13 cellular contexts compared by ENCODE assay signal in the genomic region with DNA sequence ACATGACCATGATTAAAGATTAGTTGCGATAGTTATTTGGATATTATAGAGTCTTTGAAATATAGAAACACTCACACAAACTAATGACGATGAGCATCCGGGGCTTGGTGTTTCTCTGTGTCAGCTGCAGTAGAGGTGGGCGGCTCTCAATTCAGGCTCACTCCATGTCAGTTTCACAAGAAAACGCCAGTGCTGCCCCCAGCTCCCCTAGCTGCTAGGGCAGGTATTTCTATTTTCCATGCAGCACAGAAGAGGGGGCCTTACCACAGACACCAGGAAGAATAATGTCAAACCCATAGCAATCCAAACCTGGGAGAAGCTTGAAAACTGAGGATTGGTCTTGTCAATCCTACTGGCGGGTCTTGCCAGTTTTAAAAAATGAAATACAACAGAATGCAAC.
DNase-seq lines count a peak whose midpoint lies in the region; TF ChIP-seq lines count a peak whose summit lies in the region.
"Had no signal": no experiment of that assay in that cellular context is flagged by ENCODE, and none has a peak within 500 bp of the region (broad histone marks: within the 10 kb centered on the region; RNA-seq: fewer than 3 reads in every experiment).

No MANE protein-coding gene starts in this region.

- H3K9me3 Mint-ChIP-seq in CD14-positive monocyte = peaks cover 0 to 9% (median 0%) of the 10 kb centered on the region in 7 donors
- H3K9me3 Mint-ChIP-seq: activated T-helper 17 cell treated with anti-CD3 and anti-CD28 coated beads, Interleukin-2, amount 50 U/mL, for 72 hours had no signal

- no peaks in the 10 kb centered on the region for H3K4me1 Mint-ChIP-seq in CD14-positive monocyte
- H3K4me1 Mint-ChIP-seq: activated T-helper 17 cell treated with anti-CD3 and anti-CD28 coated beads, Interleukin-2, amount 50 U/mL, for 72 hours; T-cell had no signal

- H3K27ac Mint-ChIP-seq in CD14-positive monocyte = no peak overlapping the region
- H3K27ac Mint-ChIP-seq: activated T-helper 17 cell treated with anti-CD3 and anti-CD28 coated beads, Interleukin-2, amount 50 U/mL, for 72 hours; T-cell had no signal

- H3K27ac ChIP-seq in GM23248 = no peak overlapping the region
- H3K27ac ChIP-seq: hepatocyte had no signal

- DNase-seq in GM23248 (peak; percentile 34), NCI-H69 (lab: John Stamatoyannopoulos, UW) (peak; percentile 56), fibroblast of mammary gland (ENCODE audit: low read depth) (no peak), retinal pigment epithelial cell (ENCODE audit: low read depth) (no peak), OCI-M2 (lab: John Stamatoyannopoulos, UW; ENCODE audit: unreplicated experiment) (no peak), HPDE6-E6E7 (ENCODE audit: extremely low spot score) (no peak), CD14-positive monocyte (ENCODE audit: low spot score) (no peak)
- DNase-seq: activated CD4-positive, alpha-beta T cell treated with anti-CD3 and anti-CD28 coated beads for 1 hour; COR-L47; T-cell had no signal

- no peak overlapping the region for H3K9ac ChIP-seq in GM23248

- H3K4me3 ChIP-seq in GM23248 (no peak overlapping the region), fibroblast of mammary gland (ENCODE audit: control insufficient read depth, low read depth, low read length) (no peak overlapping the region), retinal pigment epithelial cell (ENCODE audit: low read length) (no peak overlapping the region)
- H3K4me3 ChIP-seq: hepatocyte, smooth muscle cell had no signal

- in situ Hi-C loops in GM23248 (cut with MboI) = no loop called here

- H3K9me2 ChIP-seq in GM23248 (ENCODE audit: insufficient read depth) = no peaks in the 10 kb centered on the region

- no peak overlapping the region; the same call in 1 of the 2 replicates for H2AFZ ChIP-seq in GM23248
- H2AFZ ChIP-seq: hepatocyte had no signal

- peaks cover 11% of the 10 kb centered on the region; the same call in 1 of the 2 replicates for H3K27me3 ChIP-seq in GM23248 (replicated peaks; ENCODE audit: insufficient read depth)
- H3K27me3 ChIP-seq: hepatocyte had no signal

- H3K36me3 Mint-ChIP-seq in CD14-positive monocyte = no peaks in the 10 kb centered on the region
- H3K36me3 Mint-ChIP-seq: T-cell had no signal

- no peaks in the 10 kb centered on the region; the same call in 1 of the 2 replicates for H3K4me1 ChIP-seq in GM23248 (ENCODE audit: insufficient read depth)

- WGBS in GM23248 (ENCODE audit: low coverage in 1 of 2, low lambda C conversion rate in 2 of 2, missing lambda C conversion rate in 2 of 2), 2 experiments = 17 to 25% methylated on average over 6 of the region's 6 CpGs

- no peaks in the 10 kb centered on the region for H3K36me3 ChIP-seq in GM23248 (ENCODE audit: low read depth)

- H3K79me2 ChIP-seq in GM23248 (ENCODE audit: insufficient read depth) = no peaks in the 10 kb centered on the region
- H3K79me2 ChIP-seq: hepatocyte had no signal

- no peak overlapping the region for H3K4me3 Mint-ChIP-seq in CD14-positive monocyte
- H3K4me3 Mint-ChIP-seq: activated T-helper 17 cell treated with anti-CD3 and anti-CD28 coated beads, Interleukin-2, amount 50 U/mL, for 72 hours; T-cell had no signal

- no peaks in the 10 kb centered on the region for H3K9me3 ChIP-seq in GM23248 (ENCODE audit: low read depth)

- peaks cover 0 to 2% (median 0%) of the 10 kb centered on the region in 3 donors for H3K27me3 Mint-ChIP-seq in CD14-positive monocyte (ENCODE audit: low read depth in 3 of 3)
- H3K27me3 Mint-ChIP-seq: activated T-helper 17 cell treated with anti-CD3 and anti-CD28 coated beads, Interleukin-2, amount 50 U/mL, for 72 hours had no signal

- peak; percentile 8 for TF ChIP-seq CTCF in fibroblast of mammary gland (conservative IDR thresholded peaks at IDR 0.05; ENCODE audit: control insufficient read depth, insufficient read depth, low read depth, low read length)
- TF ChIP-seq CTCF in retinal pigment epithelial cell (conservative IDR thresholded peaks at IDR 0.05; ENCODE audit: low read depth, low read length) = peak; percentile 29
- no peak for TF ChIP-seq CTCF in CD14-positive monocyte (IDR thresholded peaks at IDR 0.05)

- intact Hi-C loops in CD14-positive monocyte (cut with micrococcal nuclease) = no loop called here

- no peaks in the 10 kb centered on the region for H3F3A ChIP-seq in GM23248 (ENCODE audit: insufficient read depth)

- no peaks in the 10 kb centered on the region for H4K20me1 ChIP-seq in GM23248 (ENCODE audit: insufficient read depth)

- H3K4me2 ChIP-seq in GM23248 (ENCODE audit: unreplicated experiment) = no peak overlapping the region
- H3K4me2 ChIP-seq: hepatocyte, smooth muscle cell had no signal

Comparison
In these comparisons a context has a peak if more than half of its experiments do, and no peak if none do; other contexts are left out.
1. DNase-seq: peak in GM23248 (single experiment) and NCI-H69 (single experiment); none in fibroblast of mammary gland (single experiment), retinal pigment epithelial cell (single experiment), OCI-M2 (single experiment), HPDE6-E6E7 (single experiment) and CD14-positive monocyte (single experiment).